ENCODE assay signal across 8 cellular contexts in genomic region chr1:117674521-117675400, GRCh38.
DNase-seq lines count a peak whose midpoint lies in the region; ATAC-seq and TF ChIP-seq lines count a peak whose summit lies in the region.

No MANE protein-coding gene starts in this region.

- H2AK5ac ChIP-seq in trophoblast cell (ENCODE audit: low read length), result no peak overlapping the region

- intact Hi-C loops in colonic mucosa (cut with DNase I), result loop anchor here (5.0 kb wide), 1 partner anchor 137 kb away; no protein-coding TSS in a partner anchor

- H3K14ac ChIP-seq in trophoblast cell (ENCODE audit: low read length), result no peak overlapping the region

- H3K9ac ChIP-seq in colonic mucosa (ENCODE audit: low read depth in 2 of 2, low read length in 2 of 2), result peak overlapping the region in 1 of 2 donors; percentile 57
- no peak overlapping the region for H3K9ac ChIP-seq in trophoblast cell (ENCODE audit: low read length)

- H3K27ac ChIP-seq in RWPE2 (ENCODE audit: poor library complexity, severe bottlenecking) (no peak overlapping the region), colonic mucosa (peak overlapping the region; percentile 3), trophoblast cell (ENCODE audit: low read depth, low read length) (no peak overlapping the region)

- no peak overlapping the region for H3K23ac ChIP-seq in trophoblast cell (ENCODE audit: low read length)

- no peak overlapping the region for H2BK120ac ChIP-seq in trophoblast cell (ENCODE audit: insufficient read depth, low read length, poor library complexity)

- DNase-seq in GM13976 (ENCODE audit: low spot score) (peak; percentile 76), HEK293T (ENCODE audit: extremely low spot score) (peak; percentile 27), RWPE2 (ENCODE audit: low spot score) (no peak), colonic mucosa (peak; percentile 69), trophoblast cell (no peak), D341Med (ENCODE audit: low spot score) (no peak)
- DNase-seq in stimulated activated naive CD4-positive, alpha-beta T cell (lab: John Stamatoyannopoulos, UW), result peak in 5 of 6 experiments; percentile 17 to 61 (median 51)

- H3K9me3 ChIP-seq in RWPE2 (ENCODE audit: severe bottlenecking) (no peaks in the 10 kb centered on the region), colonic mucosa (no peaks in the 10 kb centered on the region), trophoblast cell (ENCODE audit: insufficient read depth, low read depth, low read length) (no peaks in the 10 kb centered on the region)

- H4K8ac ChIP-seq in trophoblast cell (ENCODE audit: low read depth, low read length), result no peak overlapping the region

- no peaks in the 10 kb centered on the region for H3K79me2 ChIP-seq in trophoblast cell (ENCODE audit: control insufficient read depth, insufficient read depth, low read length, poor library complexity)

- TF ChIP-seq CTCF in GM13976 (IDR thresholded peaks at IDR 0.05; ENCODE audit: borderline replicate concordance, control extremely low read depth, extremely low read depth, insufficient read depth, missing control alignments) (peak; percentile 43), RWPE2 (IDR thresholded peaks at IDR 0.05; ENCODE audit: poor library complexity, severe bottlenecking) (no peak), colonic mucosa (IDR thresholded peaks at IDR 0.05) (no peak)

- peak; percentile 37; the same call in 1 of the 3 replicates for ATAC-seq in RWPE2 (ENCODE audit: low read depth)
- no peak for ATAC-seq in GM21619 (IDR thresholded peaks at IDR 0.05; ENCODE audit: unreplicated experiment)

- in situ Hi-C loops in GM13976 (cut with MboI; ENCODE audit: low sequenced_read_pairs, unreplicated experiment), result loop anchor here (10.0 kb wide), 1 partner anchor 140 kb away; no protein-coding TSS in a partner anchor

- no peak overlapping the region for H4K91ac ChIP-seq in trophoblast cell (ENCODE audit: low read depth, low read length)

- H3K27me3 ChIP-seq in RWPE2 (ENCODE audit: insufficient read depth, poor library complexity, severe bottlenecking), result no peaks in the 10 kb centered on the region
- no peaks in the 10 kb centered on the region for H3K27me3 ChIP-seq in colonic mucosa
- H3K27me3 ChIP-seq in trophoblast cell (ENCODE audit: insufficient read depth, low read length), result no peaks in the 10 kb centered on the region

- CTCF ChIA-PET in HEK293T (lab: Yijun Ruan, JAX), result interaction anchor here (0.5 to 1.5 kb wide), 8 partner anchors 27 to 821 kb away, joined by 3 to 7 read pairs (median 3); no protein-coding TSS in a partner anchor

- H3K4ac ChIP-seq in trophoblast cell (ENCODE audit: low read depth, low read length), result no peak overlapping the region

- POLR2A ChIA-PET in HEK293T (lab: Yijun Ruan, JAX), result interaction anchor here (1.5 kb wide), 1 partner anchor 68 kb away, joined by 3 read pairs; no protein-coding TSS in a partner anchor

- no peaks in the 10 kb centered on the region for H3K79me1 ChIP-seq in trophoblast cell (ENCODE audit: low read length)

- H4K12ac ChIP-seq in trophoblast cell (ENCODE audit: low read depth, low read length), result no peak overlapping the region

- no peak overlapping the region for H3K4me3 ChIP-seq in RWPE2 (ENCODE audit: severe bottlenecking)
- no peak overlapping the region for H3K4me3 ChIP-seq in colonic mucosa
- H3K4me3 ChIP-seq in trophoblast cell (ENCODE audit: low read depth, low read length), result no peak overlapping the region

- H2BK5ac ChIP-seq in trophoblast cell (ENCODE audit: low read depth, low read length, poor library complexity), result no peak overlapping the region

- WGBS in trophoblast cell (ENCODE audit: extremely low coverage, insufficient coverage, insufficient read length), result no CpG with 5 or more reads among the region's 10 CpGs

- H3K18ac ChIP-seq in trophoblast cell (ENCODE audit: low read length), result no peak overlapping the region

- H3K36me3 ChIP-seq in RWPE2 (ENCODE audit: low read depth), result no peaks in the 10 kb centered on the region
- H3K36me3 ChIP-seq in colonic mucosa, result no peaks in the 10 kb centered on the region
- H3K36me3 ChIP-seq in trophoblast cell (ENCODE audit: control insufficient read depth in 1 of 2, insufficient read depth in 2 of 2, low read length in 2 of 2), result no peaks in the 10 kb centered on the region

- H2AFZ ChIP-seq in trophoblast cell (ENCODE audit: insufficient read depth, low read length, poor library complexity), result no peak overlapping the region

- no peak overlapping the region for H2BK12ac ChIP-seq in trophoblast cell (ENCODE audit: low read length)

- H3K4me1 ChIP-seq in RWPE2 (ENCODE audit: insufficient read depth, poor library complexity, severe bottlenecking) (no peaks in the 10 kb centered on the region), colonic mucosa (peaks cover 20% of the 10 kb centered on the region), trophoblast cell (ENCODE audit: control insufficient read depth in 1 of 2, insufficient read depth in 2 of 2, low read length in 2 of 2) (peaks cover 0 to 7% of the 10 kb centered on the region in 2 experiments)

- H3K4me2 ChIP-seq in trophoblast cell (ENCODE audit: low read length), result no peak overlapping the region

TF ChIP-seq in HEK293T, 16 proteins besides CTCF, POLR2A, EP300 and RAD21:
- TF ChIP-seq FOXK2 (IDR thresholded peaks at IDR 0.05), result no peak
- no peak for TF ChIP-seq TARDBP (IDR thresholded peaks at IDR 0.05)
- TF ChIP-seq BHLHE40 (IDR thresholded peaks at IDR 0.05; ENCODE audit: borderline replicate concordance), result no peak
- TF ChIP-seq LEF1 (IDR thresholded peaks at IDR 0.05; ENCODE audit: borderline replicate concordance), result no peak
- TF ChIP-seq HDGF (IDR thresholded peaks at IDR 0.05; ENCODE audit: borderline replicate concordance), result no peak
- TF ChIP-seq SP1 (IDR thresholded peaks at IDR 0.05), result no peak
- no peak for TF ChIP-seq SUZ12 (IDR thresholded peaks at IDR 0.05)
- TF ChIP-seq NFRKB (IDR thresholded peaks at IDR 0.05), result no peak
- no peak for TF ChIP-seq PKNOX1 (IDR thresholded peaks at IDR 0.05)
- no peak for TF ChIP-seq ZNF384 (IDR thresholded peaks at IDR 0.05)
- no peak for TF ChIP-seq CTBP1 (IDR thresholded peaks at IDR 0.05; ENCODE audit: borderline replicate concordance)
- no peak for TF ChIP-seq FOXM1 (IDR thresholded peaks at IDR 0.05; ENCODE audit: borderline replicate concordance)
- TF ChIP-seq ELF4 (IDR thresholded peaks at IDR 0.05), result no peak
- TF ChIP-seq FOXA1 (IDR thresholded peaks at IDR 0.05), result no peak
- no peak for TF ChIP-seq ARNT (IDR thresholded peaks at IDR 0.05)
- no peak for TF ChIP-seq L3MBTL2 (conservative IDR thresholded peaks at IDR 0.05)
TF ChIP-seq in HEK293T: peak in this region for 0.

Comparison
In these comparisons a context has a peak if more than half of its experiments do, and no peak if none do; other contexts are left out.
1. DNase-seq: peak in GM13976 (single experiment), HEK293T (single experiment), colonic mucosa (single experiment) and stimulated activated naive CD4-positive, alpha-beta T cell (5 of 6); none in RWPE2 (single experiment), trophoblast cell (0 of 2) and D341Med (single experiment).